ENCODE assay signal across 18 cellular contexts in genomic region chr2:7566382-7566881, GRCh38.
DNase-seq lines count a peak whose midpoint lies in the region; ATAC-seq and TF ChIP-seq lines count a peak whose summit lies in the region.
"Had no signal": no experiment of that assay in that cellular context is flagged by ENCODE, and none has a peak within 500 bp of the region (broad histone marks: within the 10 kb centered on the region; RNA-seq: fewer than 3 reads in every experiment).

No MANE protein-coding gene starts in this region.

- H3K4me3 Mint-ChIP-seq in activated T-cell treated with anti-CD3 and anti-CD28 coated beads, Interleukin-2, amount 50 U/mL, for 24 hours, result no peak overlapping the region
- H3K4me3 Mint-ChIP-seq in activated T-cell treated with anti-CD3 and anti-CD28 coated beads, Interleukin-2, amount 50 U/mL, for 4 hours, result no peak overlapping the region
- no peak overlapping the region for H3K4me3 Mint-ChIP-seq in activated T-helper 1 cell treated with anti-CD3 and anti-CD28 coated beads, Interleukin-12 subunit alpha, Interleukin-12 subunit beta, Interleukin-2, Interleukin-4 antibody, amounts not matched to agents 30 ng/mL and 10 ng/mL and 1 ng/mL, durations not matched to agents 14 hours and 24 hours and 36 hours
- no peak overlapping the region for H3K4me3 Mint-ChIP-seq in nephron progenitor cell
- H3K4me3 Mint-ChIP-seq: immature natural killer cell had no signal

- intact Hi-C loops in activated T-helper 1 cell treated with anti-CD3 and anti-CD28 coated beads, Interleukin-12 subunit alpha, Interleukin-12 subunit beta, Interleukin-2, Interleukin-4 antibody, amounts not matched to agents 30 ng/mL and 10 ng/mL and 1 ng/mL, durations not matched to agents 14 hours and 24 hours and 36 hours (cut with micrococcal nuclease), result loop anchor here (5.0 to 10.0 kb wide), 6 partner anchors 161 to 841 kb away; no protein-coding TSS in a partner anchor

- peaks cover 48% of the 10 kb centered on the region for H3K36me3 Mint-ChIP-seq in activated T-cell treated with anti-CD3 and anti-CD28 coated beads, Interleukin-2, amount 50 U/mL, for 24 hours (ENCODE audit: low read depth)
- H3K36me3 Mint-ChIP-seq in activated T-cell treated with anti-CD3 and anti-CD28 coated beads, Interleukin-2, amount 50 U/mL, for 4 hours (ENCODE audit: insufficient read depth), result peaks cover 2% of the 10 kb centered on the region
- peaks cover 34% of the 10 kb centered on the region for H3K36me3 Mint-ChIP-seq in activated T-helper 1 cell treated with anti-CD3 and anti-CD28 coated beads, Interleukin-12 subunit alpha, Interleukin-12 subunit beta, Interleukin-2, Interleukin-4 antibody, amounts not matched to agents 30 ng/mL and 10 ng/mL and 1 ng/mL, durations not matched to agents 14 hours and 24 hours and 36 hours (ENCODE audit: low read depth)
- no peaks in the 10 kb centered on the region for H3K36me3 Mint-ChIP-seq in nephron progenitor cell (ENCODE audit: low read depth)
- H3K36me3 Mint-ChIP-seq: immature natural killer cell had no signal

- H3K9me3 Mint-ChIP-seq in activated T-cell treated with anti-CD3 and anti-CD28 coated beads, Interleukin-2, amount 50 U/mL, for 24 hours, result peaks cover 33% of the 10 kb centered on the region
- H3K9me3 Mint-ChIP-seq in activated T-cell treated with anti-CD3 and anti-CD28 coated beads, Interleukin-2, amount 50 U/mL, for 4 hours, result no peaks in the 10 kb centered on the region
- peaks cover 40% of the 10 kb centered on the region for H3K9me3 Mint-ChIP-seq in activated T-helper 1 cell treated with anti-CD3 and anti-CD28 coated beads, Interleukin-12 subunit alpha, Interleukin-12 subunit beta, Interleukin-2, Interleukin-4 antibody, amounts not matched to agents 30 ng/mL and 10 ng/mL and 1 ng/mL, durations not matched to agents 14 hours and 24 hours and 36 hours
- H3K9me3 Mint-ChIP-seq in nephron progenitor cell, result peaks cover 14% of the 10 kb centered on the region
- H3K9me3 Mint-ChIP-seq: immature natural killer cell had no signal

- ATAC-seq in activated T-cell treated with anti-CD3 and anti-CD28 coated beads, Interleukin-2, amount 50 U/mL, for 4 hours, result no peak
- ATAC-seq: gastroesophageal sphincter, left lung had no signal

- no peaks in the 10 kb centered on the region for H3K27me3 Mint-ChIP-seq in activated T-cell treated with anti-CD3 and anti-CD28 coated beads, Interleukin-2, amount 50 U/mL, for 24 hours
- no peaks in the 10 kb centered on the region for H3K27me3 Mint-ChIP-seq in activated T-cell treated with anti-CD3 and anti-CD28 coated beads, Interleukin-2, amount 50 U/mL, for 4 hours (ENCODE audit: low read depth)
- H3K27me3 Mint-ChIP-seq in activated T-helper 1 cell treated with anti-CD3 and anti-CD28 coated beads, Interleukin-12 subunit alpha, Interleukin-12 subunit beta, Interleukin-2, Interleukin-4 antibody, amounts not matched to agents 30 ng/mL and 10 ng/mL and 1 ng/mL, durations not matched to agents 14 hours and 24 hours and 36 hours (ENCODE audit: insufficient read depth), result no peaks in the 10 kb centered on the region
- H3K27me3 Mint-ChIP-seq in nephron progenitor cell (ENCODE audit: low read depth, poor library complexity), result peaks cover 11% of the 10 kb centered on the region

- TF ChIP-seq CTCF in nephron progenitor cell (IDR thresholded peaks at IDR 0.05), result no peak

- no peak for DNase-seq in activated T-cell treated with anti-CD3 and anti-CD28 coated beads, Interleukin-2, amount 50 U/mL, for 24 hours
- DNase-seq in activated T-cell treated with anti-CD3 and anti-CD28 coated beads, Interleukin-2, amount 50 U/mL, for 4 hours, result no peak
- DNase-seq in HuH-7 (ENCODE audit: low spot score), result peak; percentile 10
- DNase-seq in activated T-helper 1 cell treated with anti-CD3 and anti-CD28 coated beads, Interleukin-12 subunit alpha, Interleukin-12 subunit beta, Interleukin-2, Interleukin-4 antibody, amounts not matched to agents 30 ng/mL and 10 ng/mL and 1 ng/mL, durations not matched to agents 14 hours and 24 hours and 36 hours (ENCODE audit: low spot score), result no peak
- DNase-seq in nephron progenitor cell, result no peak
- no peak for DNase-seq in NCI-H446 (lab: John Stamatoyannopoulos, UW)
- no peak for DNase-seq in T-helper 9 cell
- DNase-seq: activated gamma-delta T cell, Calu3, HCEC 1CT, hippocampal formation, immature natural killer cell, Kasumi-1, left lung, NCI-H187, NCI-H69, occipital lobe had no signal

- H3K27ac Mint-ChIP-seq in activated T-cell treated with anti-CD3 and anti-CD28 coated beads, Interleukin-2, amount 50 U/mL, for 24 hours, result peak overlapping the region; percentile 89
- peak overlapping the region; percentile 90 for H3K27ac Mint-ChIP-seq in activated T-helper 1 cell treated with anti-CD3 and anti-CD28 coated beads, Interleukin-12 subunit alpha, Interleukin-12 subunit beta, Interleukin-2, Interleukin-4 antibody, amounts not matched to agents 30 ng/mL and 10 ng/mL and 1 ng/mL, durations not matched to agents 14 hours and 24 hours and 36 hours
- H3K27ac Mint-ChIP-seq in nephron progenitor cell, result peak overlapping the region; percentile 30

- peaks cover 63% of the 10 kb centered on the region for H3K4me1 Mint-ChIP-seq in activated T-cell treated with anti-CD3 and anti-CD28 coated beads, Interleukin-2, amount 50 U/mL, for 24 hours (ENCODE audit: low read depth)
- H3K4me1 Mint-ChIP-seq in activated T-cell treated with anti-CD3 and anti-CD28 coated beads, Interleukin-2, amount 50 U/mL, for 4 hours (ENCODE audit: low read depth), result peaks cover 48% of the 10 kb centered on the region
- peaks cover 46% of the 10 kb centered on the region for H3K4me1 Mint-ChIP-seq in activated T-helper 1 cell treated with anti-CD3 and anti-CD28 coated beads, Interleukin-12 subunit alpha, Interleukin-12 subunit beta, Interleukin-2, Interleukin-4 antibody, amounts not matched to agents 30 ng/mL and 10 ng/mL and 1 ng/mL, durations not matched to agents 14 hours and 24 hours and 36 hours (ENCODE audit: low read depth)
- no peaks in the 10 kb centered on the region for H3K4me1 Mint-ChIP-seq in nephron progenitor cell

Comparison
In these comparisons a context has a peak if more than half of its experiments do, and no peak if none do; other contexts are left out.
1. H3K27ac Mint-ChIP-seq: peak in every context shown above with its lines; median percentile 90 in activated T-helper 1 cell treated with anti-CD3 and anti-CD28 coated beads, Interleukin-12 subunit alpha, Interleukin-12 subunit beta, Interleukin-2, Interleukin-4 antibody, amounts not matched to agents 30 ng/mL and 10 ng/mL and 1 ng/mL, durations not matched to agents 14 hours and 24 hours and 36 hours; 89 in activated T-cell treated with anti-CD3 and anti-CD28 coated beads, Interleukin-2, amount 50 U/mL, for 24 hours; 30 in nephron progenitor cell.